In the genomic region with DNA sequence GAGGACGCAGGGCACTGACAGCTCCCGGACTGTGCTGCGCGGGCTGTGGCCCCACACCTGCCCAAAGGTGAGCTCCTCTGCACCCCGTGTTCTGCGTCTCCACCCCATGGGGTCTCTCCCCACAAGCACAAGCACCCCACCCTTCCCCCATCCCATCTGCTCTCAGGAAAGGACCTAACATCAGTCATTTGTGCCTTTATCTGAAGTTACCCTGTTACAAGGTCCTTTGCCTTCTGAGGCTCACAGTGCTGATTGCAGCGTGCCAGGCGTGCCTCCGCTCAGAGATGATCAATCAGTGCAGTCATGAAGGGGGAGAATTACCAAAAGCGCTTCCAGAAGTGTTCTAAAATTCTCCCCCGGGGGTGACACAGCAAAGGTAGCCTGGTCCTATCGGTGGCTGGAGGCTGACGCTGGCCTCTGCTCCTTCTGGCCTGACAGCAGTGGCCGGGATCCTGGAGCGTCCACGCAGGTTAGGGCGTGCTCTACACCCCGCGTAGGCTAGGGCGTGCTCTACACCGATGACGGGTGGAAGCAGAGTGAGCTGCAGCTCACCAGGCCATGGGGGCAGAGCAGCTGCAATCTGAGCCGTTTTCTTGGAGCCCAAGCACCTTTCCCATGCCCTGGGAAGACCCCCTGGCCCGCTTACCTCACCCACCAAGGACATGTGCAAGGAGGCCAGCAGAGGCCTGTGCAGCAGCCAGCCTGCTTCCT, we compare ENCODE assay signal across 1 cellular context.
TF ChIP-seq lines count a peak whose summit lies in the region.

No MANE protein-coding gene starts in this region.

TF ChIP-seq in SK-N-SH, 30 proteins besides CTCF, POLR2A, EP300 and RAD21 (continued from another document):
- TF ChIP-seq, protein P1, sequence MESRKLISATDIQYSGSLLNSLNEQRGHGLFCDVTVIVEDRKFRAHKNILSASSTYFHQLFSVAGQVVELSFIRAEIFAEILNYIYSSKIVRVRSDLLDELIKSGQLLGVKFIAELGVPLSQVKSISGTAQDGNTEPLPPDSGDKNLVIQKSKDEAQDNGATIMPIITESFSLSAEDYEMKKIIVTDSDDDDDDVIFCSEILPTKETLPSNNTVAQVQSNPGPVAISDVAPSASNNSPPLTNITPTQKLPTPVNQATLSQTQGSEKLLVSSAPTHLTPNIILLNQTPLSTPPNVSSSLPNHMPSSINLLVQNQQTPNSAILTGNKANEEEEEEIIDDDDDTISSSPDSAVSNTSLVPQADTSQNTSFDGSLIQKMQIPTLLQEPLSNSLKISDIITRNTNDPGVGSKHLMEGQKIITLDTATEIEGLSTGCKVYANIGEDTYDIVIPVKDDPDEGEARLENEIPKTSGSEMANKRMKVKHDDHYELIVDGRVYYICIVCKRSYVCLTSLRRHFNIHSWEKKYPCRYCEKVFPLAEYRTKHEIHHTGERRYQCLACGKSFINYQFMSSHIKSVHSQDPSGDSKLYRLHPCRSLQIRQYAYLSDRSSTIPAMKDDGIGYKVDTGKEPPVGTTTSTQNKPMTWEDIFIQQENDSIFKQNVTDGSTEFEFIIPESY (IDR thresholded peaks at IDR 0.05; ENCODE audit: borderline replicate concordance, low read depth) = no peak
- TF ChIP-seq NFIC (IDR thresholded peaks at IDR 0.05; ENCODE audit: borderline replicate concordance) = no peak
- no peak for TF ChIP-seq TAF1 (IDR thresholded peaks at IDR 0.05; ENCODE audit: borderline replicate concordance, low read depth, low read length)
- TF ChIP-seq, protein P2, sequence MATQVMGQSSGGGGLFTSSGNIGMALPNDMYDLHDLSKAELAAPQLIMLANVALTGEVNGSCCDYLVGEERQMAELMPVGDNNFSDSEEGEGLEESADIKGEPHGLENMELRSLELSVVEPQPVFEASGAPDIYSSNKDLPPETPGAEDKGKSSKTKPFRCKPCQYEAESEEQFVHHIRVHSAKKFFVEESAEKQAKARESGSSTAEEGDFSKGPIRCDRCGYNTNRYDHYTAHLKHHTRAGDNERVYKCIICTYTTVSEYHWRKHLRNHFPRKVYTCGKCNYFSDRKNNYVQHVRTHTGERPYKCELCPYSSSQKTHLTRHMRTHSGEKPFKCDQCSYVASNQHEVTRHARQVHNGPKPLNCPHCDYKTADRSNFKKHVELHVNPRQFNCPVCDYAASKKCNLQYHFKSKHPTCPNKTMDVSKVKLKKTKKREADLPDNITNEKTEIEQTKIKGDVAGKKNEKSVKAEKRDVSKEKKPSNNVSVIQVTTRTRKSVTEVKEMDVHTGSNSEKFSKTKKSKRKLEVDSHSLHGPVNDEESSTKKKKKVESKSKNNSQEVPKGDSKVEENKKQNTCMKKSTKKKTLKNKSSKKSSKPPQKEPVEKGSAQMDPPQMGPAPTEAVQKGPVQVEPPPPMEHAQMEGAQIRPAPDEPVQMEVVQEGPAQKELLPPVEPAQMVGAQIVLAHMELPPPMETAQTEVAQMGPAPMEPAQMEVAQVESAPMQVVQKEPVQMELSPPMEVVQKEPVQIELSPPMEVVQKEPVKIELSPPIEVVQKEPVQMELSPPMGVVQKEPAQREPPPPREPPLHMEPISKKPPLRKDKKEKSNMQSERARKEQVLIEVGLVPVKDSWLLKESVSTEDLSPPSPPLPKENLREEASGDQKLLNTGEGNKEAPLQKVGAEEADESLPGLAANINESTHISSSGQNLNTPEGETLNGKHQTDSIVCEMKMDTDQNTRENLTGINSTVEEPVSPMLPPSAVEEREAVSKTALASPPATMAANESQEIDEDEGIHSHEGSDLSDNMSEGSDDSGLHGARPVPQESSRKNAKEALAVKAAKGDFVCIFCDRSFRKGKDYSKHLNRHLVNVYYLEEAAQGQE (IDR thresholded peaks at IDR 0.05; ENCODE audit: low read depth, low read length) = no peak
- TF ChIP-seq, protein P3, sequence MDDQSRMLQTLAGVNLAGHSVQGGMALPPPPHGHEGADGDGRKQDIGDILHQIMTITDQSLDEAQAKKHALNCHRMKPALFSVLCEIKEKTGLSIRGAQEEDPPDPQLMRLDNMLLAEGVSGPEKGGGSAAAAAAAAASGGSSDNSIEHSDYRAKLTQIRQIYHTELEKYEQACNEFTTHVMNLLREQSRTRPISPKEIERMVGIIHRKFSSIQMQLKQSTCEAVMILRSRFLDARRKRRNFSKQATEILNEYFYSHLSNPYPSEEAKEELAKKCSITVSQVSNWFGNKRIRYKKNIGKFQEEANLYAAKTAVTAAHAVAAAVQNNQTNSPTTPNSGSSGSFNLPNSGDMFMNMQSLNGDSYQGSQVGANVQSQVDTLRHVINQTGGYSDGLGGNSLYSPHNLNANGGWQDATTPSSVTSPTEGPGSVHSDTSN (IDR thresholded peaks at IDR 0.05) = no peak
TF ChIP-seq in SK-N-SH: peak in this region for 0.
